Comparison of ENCODE assay signal across 22 cellular contexts in genomic region chr22:44029069-44029468, GRCh38. TPM values are rescaled to one million over a fixed set of nuclear protein-coding genes. Genes with fewer than 3 reads are reported as not detected.
DNase-seq lines count a peak whose midpoint lies in the region; ATAC-seq and TF ChIP-seq lines count a peak whose summit lies in the region.
"Had no signal": no experiment of that assay in that cellular context is flagged by ENCODE, and none has a peak within 500 bp of the region (broad histone marks: within the 10 kb centered on the region; RNA-seq: fewer than 3 reads in every experiment).

No MANE protein-coding gene starts in this region.

- H3K27me3 Mint-ChIP-seq in stimulated activated naive CD8-positive, alpha-beta T cell treated with anti-CD3 and anti-CD28 coated beads, Interleukin-15, Interleukin-2, amounts not matched to agents 100 ng/mL and 50 ng/mL, for 24 hours: peaks cover 5% of the 10 kb centered on the region
- H3K27me3 Mint-ChIP-seq in stimulated activated naive CD8-positive, alpha-beta T cell treated with anti-CD3 and anti-CD28 coated beads, Interleukin-15, amount 100 ng/mL, for 72 hours: peaks cover 13% of the 10 kb centered on the region
- H3K27me3 Mint-ChIP-seq in naive B cell: no peaks in the 10 kb centered on the region

- no peak for DNase-seq in stimulated activated naive CD8-positive, alpha-beta T cell treated with anti-CD3 and anti-CD28 coated beads, Interleukin-15, amount 100 ng/mL, for 72 hours
- DNase-seq in adrenal gland (peak in 1 of 7 donors; percentile 33), naive B cell (no peak), sigmoid colon (no peak), NCI-H2029 treated with DMSO at 0.1 percent for 48 hours (lab: John Stamatoyannopoulos, UW) (no peak), NCI-H146 (lab: John Stamatoyannopoulos, UW) (no peak)
- DNase-seq: activated CD4-positive, alpha-beta T cell treated with anti-CD3 and anti-CD28 coated beads for 4 hours; activated gamma-delta T cell treated with Interleukin-2 at 50 U/mL for 16 hours; Caco-2; HFFc6; kidney glomerular epithelial cell; MV-4-11; NCI-H1436 treated with DMSO at 0.1 percent for 48 hours; ovary; Right ventricle myocardium superior; stimulated activated CD8-positive, alpha-beta memory T cell treated with anti-CD3 and anti-CD28 coated beads, Interleukin-4, amount 100 ng/mL, for 48 hours; tibial artery had no signal

- intact Hi-C loops in adrenal gland (cut with DNase I): no loop called here
- intact Hi-C loops in sigmoid colon (cut with DNase I): no loop called here

- H3K9me3 ChIP-seq in adrenal gland (replicated peaks in 1 of 3): no peaks in the 10 kb centered on the region
- no peaks in the 10 kb centered on the region for H3K9me3 ChIP-seq in sigmoid colon
- H3K9me3 ChIP-seq: BLaER1 treated with 17β-estradiol and CSF1 and Interleukin-3, amounts not matched to agents 10 nM and 100 nM; Caco-2; ovary; tibial artery had no signal

- H3K27ac ChIP-seq in adrenal gland (peak overlapping the region in 3 of 5 donors; percentile 32 to 59 (median 52)), sigmoid colon (peak overlapping the region in 1 of 4 donors; percentile 7)
- H3K27ac ChIP-seq: BLaER1 treated with 17β-estradiol and CSF1 and Interleukin-3, amounts not matched to agents 10 nM and 100 nM; hepatocyte; ovary; tibial artery had no signal

- TF ChIP-seq CTCF in adrenal gland (IDR thresholded peaks at IDR 0.05): no peak
- TF ChIP-seq CTCF in sigmoid colon (IDR thresholded peaks at IDR 0.05): no peak

- 51 to 73% (median 59%) methylated on average over 4 of the region's 4 CpGs for WGBS in adrenal gland, 4 donors
- 64 to 86% methylated on average over 4 of the region's 4 CpGs for WGBS in sigmoid colon, 2 donors

- no peaks in the 10 kb centered on the region for H3K9me3 Mint-ChIP-seq in stimulated activated naive CD8-positive, alpha-beta T cell treated with anti-CD3 and anti-CD28 coated beads, Interleukin-15, Interleukin-2, amounts not matched to agents 100 ng/mL and 50 ng/mL, for 24 hours
- H3K9me3 Mint-ChIP-seq in stimulated activated naive CD8-positive, alpha-beta T cell treated with anti-CD3 and anti-CD28 coated beads, Interleukin-15, amount 100 ng/mL, for 72 hours: no peaks in the 10 kb centered on the region
- H3K9me3 Mint-ChIP-seq in naive B cell: no peaks in the 10 kb centered on the region
- H3K9me3 Mint-ChIP-seq: GM23338, HFFc6, neural crest cell had no signal

- peaks cover 9% of the 10 kb centered on the region for H3K36me3 Mint-ChIP-seq in stimulated activated naive CD8-positive, alpha-beta T cell treated with anti-CD3 and anti-CD28 coated beads, Interleukin-15, Interleukin-2, amounts not matched to agents 100 ng/mL and 50 ng/mL, for 24 hours (ENCODE audit: low read depth)
- H3K36me3 Mint-ChIP-seq in naive B cell: no peaks in the 10 kb centered on the region

- H3K4me1 Mint-ChIP-seq in stimulated activated naive CD8-positive, alpha-beta T cell treated with anti-CD3 and anti-CD28 coated beads, Interleukin-15, Interleukin-2, amounts not matched to agents 100 ng/mL and 50 ng/mL, for 24 hours (ENCODE audit: low read depth): peaks cover 56% of the 10 kb centered on the region
- H3K4me1 Mint-ChIP-seq in stimulated activated naive CD8-positive, alpha-beta T cell treated with anti-CD3 and anti-CD28 coated beads, Interleukin-15, amount 100 ng/mL, for 72 hours: peaks cover 68% of the 10 kb centered on the region
- H3K4me1 Mint-ChIP-seq in naive B cell: peaks cover 59 to 83% (median 68%) of the 10 kb centered on the region in 3 donors

- ATAC-seq in stimulated activated naive CD8-positive, alpha-beta T cell treated with anti-CD3 and anti-CD28 coated beads, Interleukin-15, amount 100 ng/mL, for 72 hours: no peak
- no peak for ATAC-seq in naive B cell (ENCODE audit: low read depth in 2 of 2)
- ATAC-seq: GM23338 had no signal

- TF ChIP-seq EP300 in sigmoid colon (IDR thresholded peaks at IDR 0.05): no peak

- H3K36me3 ChIP-seq in adrenal gland (replicated peaks in 1 of 2) (no peaks in the 10 kb centered on the region), sigmoid colon (no peaks in the 10 kb centered on the region)
- H3K36me3 ChIP-seq: BLaER1 treated with 17β-estradiol and CSF1 and Interleukin-3, amounts not matched to agents 10 nM and 100 nM; ovary; tibial artery had no signal

- TF ChIP-seq POLR2A in adrenal gland (IDR thresholded peaks at IDR 0.05): no peak
- TF ChIP-seq POLR2A in sigmoid colon (IDR thresholded peaks at IDR 0.05): no peak

- peak overlapping the region; percentile 63 for H3K27ac Mint-ChIP-seq in stimulated activated naive CD8-positive, alpha-beta T cell treated with anti-CD3 and anti-CD28 coated beads, Interleukin-15, Interleukin-2, amounts not matched to agents 100 ng/mL and 50 ng/mL, for 24 hours
- no peak overlapping the region for H3K27ac Mint-ChIP-seq in stimulated activated naive CD8-positive, alpha-beta T cell treated with anti-CD3 and anti-CD28 coated beads, Interleukin-15, amount 100 ng/mL, for 72 hours
- peak overlapping the region; percentile 69 to 100 (median 94) for H3K27ac Mint-ChIP-seq in naive B cell
- H3K27ac Mint-ChIP-seq: GM23338, HFFc6 had no signal

- H3K4me3 Mint-ChIP-seq in stimulated activated naive CD8-positive, alpha-beta T cell treated with anti-CD3 and anti-CD28 coated beads, Interleukin-15, Interleukin-2, amounts not matched to agents 100 ng/mL and 50 ng/mL, for 24 hours: no peak overlapping the region
- no peak overlapping the region for H3K4me3 Mint-ChIP-seq in stimulated activated naive CD8-positive, alpha-beta T cell treated with anti-CD3 and anti-CD28 coated beads, Interleukin-15, amount 100 ng/mL, for 72 hours
- peak overlapping the region in 3 of 8 donors; percentile 1 to 60 (median 30) for H3K4me3 Mint-ChIP-seq in naive B cell
- H3K4me3 Mint-ChIP-seq: GM23338, HFFc6, neural crest cell had no signal

- no peak overlapping the region for H3K4me3 ChIP-seq in adrenal gland
- no peak overlapping the region for H3K4me3 ChIP-seq in sigmoid colon
- H3K4me3 ChIP-seq: BLaER1 treated with 17β-estradiol and CSF1 and Interleukin-3, amounts not matched to agents 10 nM and 100 nM; GM23338; hepatocyte; ovary; tibial artery had no signal

- H3K27me3 ChIP-seq in adrenal gland (no peaks in the 10 kb centered on the region), sigmoid colon (peaks cover 0 to 4% (median 0%) of the 10 kb centered on the region in 3 donors)
- H3K27me3 ChIP-seq: hepatocyte, ovary had no signal

- H3K4me1 ChIP-seq in adrenal gland (replicated peaks in 1 of 2): peaks cover 11 to 17% of the 10 kb centered on the region in 2 donors
- H3K4me1 ChIP-seq in sigmoid colon: peaks cover 0 to 18% (median 12%) of the 10 kb centered on the region in 4 donors

RNA-seq across cellular contexts. Expression of gene PARVB, which starts 5.0 kb away (rescaled TPM):
- total RNA-seq in adrenal gland (10 to 100 TPM; 17.1 to 77.6 (median 58.5) TPM), sigmoid colon (10 to 100 TPM; 18.9 to 21.6 (median 20.0) TPM)
- polyA plus RNA-seq in adrenal gland (10 to 100 TPM; 16.9 to 42.5 (median 23.8) TPM), naive B cell (ENCODE audit: low read depth in 6 of 6) (10 to 100 TPM; 18.6 to 30.0 (median 21.3) TPM), sigmoid colon (10 to 100 TPM in 1 of 3 donors, 1 to 10 TPM in 2; 6.9 to 20.5 (median 8.4) TPM)

Comparison
In these comparisons a context has a peak if more than half of its experiments do, and no peak if none do; other contexts are left out.
1. H3K27ac Mint-ChIP-seq: peak in stimulated activated naive CD8-positive, alpha-beta T cell treated with anti-CD3 and anti-CD28 coated beads, Interleukin-15, Interleukin-2, amounts not matched to agents 100 ng/mL and 50 ng/mL, for 24 hours (single experiment) and naive B cell (6 of 6); none in stimulated activated naive CD8-positive, alpha-beta T cell treated with anti-CD3 and anti-CD28 coated beads, Interleukin-15, amount 100 ng/mL, for 72 hours (0 of 2).